In genomic region chr3:111616417-111617105, GRCh38 we compare ENCODE assay signal across 10 cellular contexts. TPM values are rescaled to one million over a fixed set of nuclear protein-coding genes. Genes with fewer than 3 reads are reported as not detected.
DNase-seq lines count a peak whose midpoint lies in the region; ATAC-seq, FAIRE-seq and TF ChIP-seq lines count a peak whose summit lies in the region.
"Had no signal": no experiment of that assay in that cellular context is flagged by ENCODE, and none has a peak within 500 bp of the region (broad histone marks: within the 10 kb centered on the region; RNA-seq: fewer than 3 reads in every experiment).

No MANE protein-coding gene starts in this region.

- DNase-seq in SHP77 (lab: John Stamatoyannopoulos, UW) (peak; percentile 16 to 22), SHP77 treated with DMSO at 0.1 percent for 48 hours (lab: John Stamatoyannopoulos, UW) (no peak), keratinocyte (ENCODE audit: low read depth, low spot score) (no peak), putamen (ENCODE audit: low spot score) (no peak), testis (no peak), NCI-H1417 treated with DMSO at 0.1 percent for 48 hours (lab: John Stamatoyannopoulos, UW) (no peak)
- peak; percentile 67 for DNase-seq in activated CD4-positive, alpha-beta T cell treated with anti-CD3 and anti-CD28 coated beads, Interleukin-2, amount 10 ng/mL, durations not matched to agents 7 days and 5 days

- H3K4me3 ChIP-seq in keratinocyte (ENCODE audit: control insufficient read depth in 2 of 3, extremely low read depth in 1 of 3, insufficient read depth in 2 of 3, low read depth in 1 of 3, low read length in 3 of 3) (no peak overlapping the region), testis (no peak overlapping the region)
- H3K4me3 ChIP-seq: BLaER1 had no signal

- no peaks in the 10 kb centered on the region for H3K27me3 Mint-ChIP-seq in activated CD4-positive, alpha-beta T cell treated with anti-CD3 and anti-CD28 coated beads, Interleukin-2, amount 10 ng/mL, durations not matched to agents 7 days and 5 days

- dilution Hi-C loops in keratinocyte (cut with MboI; ENCODE audit: extremely low pct_ligation_motif_present, low sequenced_read_pairs), result no loop called here

- POLR2A ChIA-PET in activated CD4-positive, alpha-beta T cell treated with anti-CD3 and anti-CD28 coated beads, Interleukin-2, amount 10 ng/mL, durations not matched to agents 7 days and 5 days (lab: Charles Lee), result interaction anchor here (0.6 to 1.3 kb wide), 5 partner anchors 9 to 369 kb away, joined by 3 to 9 read pairs (median 3); partner anchors contain the start of gene ZBED2

- TF ChIP-seq CTCF in keratinocyte (optimal IDR thresholded peaks at IDR 0.05 in 1 of 3, IDR thresholded peaks at IDR 0.05 in 1 of 3, conservative IDR thresholded peaks at IDR 0.05 in 1 of 3; ENCODE audit: extremely low read depth in 1 of 3, insufficient read depth in 2 of 3, low read length in 3 of 3), result peak; percentile 19 to 70 (median 57)
- TF ChIP-seq CTCF in testis (IDR thresholded peaks at IDR 0.05), result no peak

- no peaks in the 10 kb centered on the region for H3K9me1 ChIP-seq in keratinocyte (ENCODE audit: control insufficient read depth, extremely low read depth, insufficient read depth, low read length)

- no peaks in the 10 kb centered on the region for H3K36me3 ChIP-seq in keratinocyte (ENCODE audit: control insufficient read depth in 2 of 2, extremely low read depth in 1 of 2, insufficient read depth in 2 of 2, low read length in 2 of 2)
- no peaks in the 10 kb centered on the region for H3K36me3 ChIP-seq in testis (ENCODE audit: low read depth, missing control alignments)

- peak; percentile 77 for ATAC-seq in HG03280 (IDR thresholded peaks at IDR 0.05; ENCODE audit: unreplicated experiment)

- no peak overlapping the region for H2AFZ ChIP-seq in keratinocyte (ENCODE audit: control insufficient read depth, low read length)

- H3K4me2 ChIP-seq in keratinocyte (ENCODE audit: control insufficient read depth, extremely low read depth, insufficient read depth, low read depth, low read length), result no peak overlapping the region
- H3K4me2 ChIP-seq: BLaER1 had no signal

- no peaks in the 10 kb centered on the region for H4K20me1 ChIP-seq in keratinocyte (ENCODE audit: control insufficient read depth, extremely low read depth, insufficient read depth, low read length)
- H4K20me1 ChIP-seq: BLaER1 had no signal

- intact Hi-C loops in testis (cut with DNase I; ENCODE audit: low total_unique reads), result no loop called here

- peaks cover 90% of the 10 kb centered on the region for H3K36me3 Mint-ChIP-seq in activated CD4-positive, alpha-beta T cell treated with anti-CD3 and anti-CD28 coated beads, Interleukin-2, amount 10 ng/mL, durations not matched to agents 7 days and 5 days (ENCODE audit: low read depth)

- no peaks in the 10 kb centered on the region for H3K79me2 ChIP-seq in keratinocyte (ENCODE audit: control insufficient read depth, insufficient read depth, low read length)

- peaks cover 69% of the 10 kb centered on the region for H3K4me1 Mint-ChIP-seq in activated CD4-positive, alpha-beta T cell treated with anti-CD3 and anti-CD28 coated beads, Interleukin-2, amount 10 ng/mL, durations not matched to agents 7 days and 5 days

- H3K9me3 ChIP-seq in keratinocyte (ENCODE audit: control insufficient read depth, low read depth, low read length) (no peaks in the 10 kb centered on the region), testis (no peaks in the 10 kb centered on the region)

- 93 to 98% methylated on average over 6 of the region's 6 CpGs for WGBS in testis, 2 donors

- H3K27ac ChIP-seq in keratinocyte (ENCODE audit: control insufficient read depth, insufficient read depth, low read length), result no peak overlapping the region
- no peak overlapping the region for H3K27ac ChIP-seq in testis
- H3K27ac ChIP-seq: BLaER1 had no signal

- TF ChIP-seq POLR2A in testis (IDR thresholded peaks at IDR 0.05), result no peak

- peaks cover 20% of the 10 kb centered on the region for H3K9me3 Mint-ChIP-seq in activated CD4-positive, alpha-beta T cell treated with anti-CD3 and anti-CD28 coated beads, Interleukin-2, amount 10 ng/mL, durations not matched to agents 7 days and 5 days

- FAIRE-seq in keratinocyte (lab: Jason Lieb, UNC), result no peak
- FAIRE-seq: colon had no signal

- CTCF ChIA-PET in activated CD4-positive, alpha-beta T cell treated with anti-CD3 and anti-CD28 coated beads, Interleukin-2, amount 10 ng/mL, durations not matched to agents 7 days and 5 days (lab: Charles Lee), result interaction anchor here (0.7 to 4.2 kb wide), 28 partner anchors 9 to 604 kb away, joined by 3 to 34 read pairs (median 4); partner anchors contain the start of genes CD96 and ZBED2

- H3K27ac Mint-ChIP-seq in activated CD4-positive, alpha-beta T cell treated with anti-CD3 and anti-CD28 coated beads, Interleukin-2, amount 10 ng/mL, durations not matched to agents 7 days and 5 days, result peak overlapping the region; percentile 90

- peaks cover 23% of the 10 kb centered on the region for H3K4me1 ChIP-seq in keratinocyte (ENCODE audit: control insufficient read depth, extremely low read depth, insufficient read depth, low read length)
- H3K4me1 ChIP-seq in testis, result no peaks in the 10 kb centered on the region
- H3K4me1 ChIP-seq: BLaER1 had no signal

- H3K27me3 ChIP-seq in keratinocyte (ENCODE audit: control insufficient read depth, extremely low read depth, insufficient read depth, low read length) (no peaks in the 10 kb centered on the region), testis (no peaks in the 10 kb centered on the region)
- H3K27me3 ChIP-seq: BLaER1 had no signal

- H3K4me3 Mint-ChIP-seq in activated CD4-positive, alpha-beta T cell treated with anti-CD3 and anti-CD28 coated beads, Interleukin-2, amount 10 ng/mL, durations not matched to agents 7 days and 5 days, result no peak overlapping the region

- H3K9ac ChIP-seq in keratinocyte (ENCODE audit: control insufficient read depth, extremely low read depth, insufficient read depth, low read length), result no peak overlapping the region
- H3K9ac ChIP-seq: BLaER1 had no signal

RNA-seq across cellular contexts. Expression of gene ZBED2, which starts 21.4 kb away (rescaled TPM):
- total RNA-seq in activated CD4-positive, alpha-beta T cell treated with anti-CD3 and anti-CD28 coated beads, Interleukin-2, amount 10 ng/mL, durations not matched to agents 7 days and 5 days, result 1 to 10 TPM; 3.6 to 3.9 TPM
- polyA plus RNA-seq in keratinocyte (81.8 to 124 TPM (median 120 TPM) in 3 replicates), testis (ENCODE audit: insufficient read depth, low read depth, low replicate concordance) (2.0 TPM)
- 15.2 TPM for polyA plus RNA-seq in keratinocyte (2011; ENCODE audit: low read depth)
- 92.8 and 126 TPM in 2 replicates for polyA plus RNA-seq in keratinocyte (2011; cell fraction: cytosol; rRNA removed)
- polyA plus RNA-seq in keratinocyte (2011; cell fraction: nucleus; rRNA removed), result 110 and 127 TPM in 2 replicates
- 34.1 and 119 TPM in 2 replicates for polyA plus RNA-seq in keratinocyte (2012; ENCODE audit: low replicate concordance)
- polyA minus RNA-seq in keratinocyte, result 42.4 to 73.9 TPM (median 48.8 TPM) in 3 replicates
- polyA minus RNA-seq in keratinocyte (2011; cell fraction: cytosol; rRNA and poly(A)+ RNA removed), result 60.4 TPM
- polyA minus RNA-seq in keratinocyte (2011; cell fraction: nucleus; rRNA and poly(A)+ RNA removed), result 33.4 and 52.2 TPM in 2 replicates
- total RNA-seq in testis, result not detected

RNA-seq across cellular contexts. Expression of gene PLCXD2, which starts 57.9 kb away (rescaled TPM):
- 10 to 100 TPM; 11.6 to 12.6 TPM for total RNA-seq in activated CD4-positive, alpha-beta T cell treated with anti-CD3 and anti-CD28 coated beads, Interleukin-2, amount 10 ng/mL, durations not matched to agents 7 days and 5 days
- polyA plus RNA-seq in keratinocyte, result 5.9 to 10.9 TPM (median 9.8 TPM) in 3 replicates
- 2.6 TPM for polyA plus RNA-seq in keratinocyte (2011; ENCODE audit: low read depth)
- polyA plus RNA-seq in keratinocyte (2011; cell fraction: cytosol; rRNA removed), result 10.5 and 14.0 TPM in 2 replicates
- polyA plus RNA-seq in keratinocyte (2011; cell fraction: nucleus; rRNA removed), result 9.5 and 10.5 TPM in 2 replicates
- 2.2 and 9.5 TPM in 2 replicates for polyA plus RNA-seq in keratinocyte (2012; ENCODE audit: low replicate concordance)
- 4.2 to 14.5 TPM (median 5.5 TPM) in 3 replicates for polyA minus RNA-seq in keratinocyte
- polyA minus RNA-seq in keratinocyte (2011; cell fraction: cytosol; rRNA and poly(A)+ RNA removed), result 3.1 TPM
- polyA minus RNA-seq in keratinocyte (2011; cell fraction: nucleus; rRNA and poly(A)+ RNA removed), result 16.5 and 29.0 TPM in 2 replicates
- total RNA-seq in testis, result 1 to 10 TPM; 2.7 to 2.9 TPM
- polyA plus RNA-seq in testis (ENCODE audit: insufficient read depth, low read depth, low replicate concordance), result 5.2 TPM

Comparison
In these comparisons a context has a peak if more than half of its experiments do, and no peak if none do; other contexts are left out.
1. DNase-seq: peak in SHP77 (2 of 2) and activated CD4-positive, alpha-beta T cell treated with anti-CD3 and anti-CD28 coated beads, Interleukin-2, amount 10 ng/mL, durations not matched to agents 7 days and 5 days (single experiment); none in SHP77 treated with DMSO at 0.1 percent for 48 hours (single experiment), keratinocyte (single experiment), putamen (single experiment), testis (single experiment) and NCI-H1417 treated with DMSO at 0.1 percent for 48 hours (single experiment).
2. CTCF ChIP-seq: peak in keratinocyte (3 of 3); none in testis (0 of 3).
3. RNA of gene ZBED2, which starts 21.4 kb away (total RNA-seq): 3.6 to 3.9 TPM in activated CD4-positive, alpha-beta T cell treated with anti-CD3 and anti-CD28 coated beads, Interleukin-2, amount 10 ng/mL, durations not matched to agents 7 days and 5 days; not detected in testis; every median in the first group is over 4 times any median in the second.